ENCODE assay signal across 10 cellular contexts in genomic region chr10:79184141-79184625, GRCh38.
DNase-seq lines count a peak whose midpoint lies in the region; ATAC-seq and TF ChIP-seq lines count a peak whose summit lies in the region.
"Had no signal": no experiment of that assay in that cellular context is flagged by ENCODE, and none has a peak within 500 bp of the region (broad histone marks: within the 10 kb centered on the region; RNA-seq: fewer than 3 reads in every experiment).

No MANE protein-coding gene starts in this region.

- peak; percentile 54 for ATAC-seq in thoracic aorta (ENCODE audit: insufficient number of reproducible peaks, low FRiP score, low read depth)
- ATAC-seq in GM21423 (IDR thresholded peaks at IDR 0.05; ENCODE audit: unreplicated experiment): no peak
- no peak for ATAC-seq in GM18498 (IDR thresholded peaks at IDR 0.05; ENCODE audit: unreplicated experiment)
- ATAC-seq: naive thymus-derived CD8-positive, alpha-beta T cell had no signal

- in situ Hi-C loops in GM13976 (cut with MboI; ENCODE audit: low sequenced_read_pairs, unreplicated experiment): no loop called here

- no peaks in the 10 kb centered on the region for H3K27me3 ChIP-seq in thoracic aorta (replicated peaks; ENCODE audit: insufficient read depth)
- H3K27me3 ChIP-seq in H7 (ENCODE audit: control insufficient read depth, insufficient read depth, low read length): no peaks in the 10 kb centered on the region

- H3K9me3 ChIP-seq in thoracic aorta: no peaks in the 10 kb centered on the region

- DNase-seq in LHCN-M2 (ENCODE audit: low read depth) (peak; percentile 86), amniotic epithelial cell (ENCODE audit: low read depth) (peak; percentile 80), iris pigment epithelial cell (ENCODE audit: low read depth) (peak; percentile 78), thoracic aorta (ENCODE audit: low spot score) (no peak), GM13976 (ENCODE audit: low spot score) (no peak), H7 (no peak)
- DNase-seq: naive thymus-derived CD8-positive, alpha-beta T cell; NCI-H2029 had no signal

- peaks cover 33 to 66% of the 10 kb centered on the region in 2 donors for H3K4me1 ChIP-seq in thoracic aorta (ENCODE audit: control insufficient read depth in 1 of 2, low read depth in 2 of 2)

- no peak overlapping the region for H3K4me3 ChIP-seq in thoracic aorta
- no peak overlapping the region for H3K4me3 ChIP-seq in H7 (ENCODE audit: insufficient read depth, low read depth, low read length)

- H3K36me3 ChIP-seq in thoracic aorta: peaks cover 7% of the 10 kb centered on the region
- no peaks in the 10 kb centered on the region for H3K36me3 ChIP-seq in H7 (replicated peaks; ENCODE audit: control insufficient read depth, insufficient read depth, low read length)

- TF ChIP-seq CTCF in thoracic aorta (IDR thresholded peaks at IDR 0.05) (no peak), GM13976 (IDR thresholded peaks at IDR 0.05; ENCODE audit: borderline replicate concordance, control extremely low read depth, extremely low read depth, insufficient read depth, missing control alignments) (no peak)

- H3K27ac ChIP-seq in thoracic aorta: peak overlapping the region in 1 of 2 donors; percentile 19

Comparison
In these comparisons a context has a peak if more than half of its experiments do, and no peak if none do; other contexts are left out.
1. DNase-seq: peak in LHCN-M2 (single experiment), amniotic epithelial cell (single experiment) and iris pigment epithelial cell (single experiment); none in thoracic aorta (single experiment), GM13976 (single experiment) and H7 (single experiment).